In the genomic region with DNA sequence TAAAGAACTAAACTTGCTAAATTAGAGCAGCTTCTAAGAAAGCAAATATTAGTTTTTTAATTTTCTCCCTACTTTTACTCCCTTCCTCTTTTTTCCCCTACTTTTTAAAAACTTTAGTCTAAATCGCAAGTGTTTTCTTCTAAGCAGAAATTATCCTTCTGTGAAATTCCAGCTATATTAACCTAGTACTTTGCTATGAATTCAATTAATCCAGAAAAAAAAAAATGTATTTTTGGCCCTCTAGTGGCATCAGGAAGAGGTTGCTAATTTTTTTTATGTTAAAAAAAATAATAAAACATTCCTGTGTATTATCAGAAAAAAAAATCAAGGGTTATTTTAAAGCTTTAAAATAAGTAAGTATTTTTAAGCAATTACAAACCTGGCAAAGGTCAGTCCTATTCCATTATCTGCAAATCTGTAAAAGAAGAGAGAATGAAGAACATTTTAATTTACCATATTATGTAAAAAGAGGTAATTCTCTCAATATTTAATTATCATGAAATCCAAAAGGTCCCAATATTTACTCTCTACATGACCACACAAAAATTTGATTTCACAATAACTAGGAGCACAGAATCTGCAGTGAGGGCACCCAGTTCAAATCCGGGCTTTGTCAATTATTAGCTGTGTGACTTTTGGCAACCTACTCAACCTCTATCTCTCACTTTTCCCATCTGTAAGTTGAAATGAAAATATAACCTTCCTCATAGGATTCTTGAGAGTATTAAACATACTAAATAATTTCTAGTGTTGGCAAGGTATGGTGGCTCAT, we compare ENCODE assay signal across 1 cellular context.
TF ChIP-seq lines count a peak whose summit lies in the region.

No MANE protein-coding gene starts in this region.

TF ChIP-seq in endothelial cell of umbilical vein, 7 proteins besides CTCF, POLR2A, EP300 and RAD21 (continued from another document):
- TF ChIP-seq MAX (IDR thresholded peaks at IDR 0.05; ENCODE audit: insufficient read depth, insufficient read length), result no peak
- no peak for TF ChIP-seq GATA2 (IDR thresholded peaks at IDR 0.05; ENCODE audit: insufficient read depth, insufficient read length, low read depth, low read length)
